ENCODE assay signal across 1 cellular context in the genomic region with DNA sequence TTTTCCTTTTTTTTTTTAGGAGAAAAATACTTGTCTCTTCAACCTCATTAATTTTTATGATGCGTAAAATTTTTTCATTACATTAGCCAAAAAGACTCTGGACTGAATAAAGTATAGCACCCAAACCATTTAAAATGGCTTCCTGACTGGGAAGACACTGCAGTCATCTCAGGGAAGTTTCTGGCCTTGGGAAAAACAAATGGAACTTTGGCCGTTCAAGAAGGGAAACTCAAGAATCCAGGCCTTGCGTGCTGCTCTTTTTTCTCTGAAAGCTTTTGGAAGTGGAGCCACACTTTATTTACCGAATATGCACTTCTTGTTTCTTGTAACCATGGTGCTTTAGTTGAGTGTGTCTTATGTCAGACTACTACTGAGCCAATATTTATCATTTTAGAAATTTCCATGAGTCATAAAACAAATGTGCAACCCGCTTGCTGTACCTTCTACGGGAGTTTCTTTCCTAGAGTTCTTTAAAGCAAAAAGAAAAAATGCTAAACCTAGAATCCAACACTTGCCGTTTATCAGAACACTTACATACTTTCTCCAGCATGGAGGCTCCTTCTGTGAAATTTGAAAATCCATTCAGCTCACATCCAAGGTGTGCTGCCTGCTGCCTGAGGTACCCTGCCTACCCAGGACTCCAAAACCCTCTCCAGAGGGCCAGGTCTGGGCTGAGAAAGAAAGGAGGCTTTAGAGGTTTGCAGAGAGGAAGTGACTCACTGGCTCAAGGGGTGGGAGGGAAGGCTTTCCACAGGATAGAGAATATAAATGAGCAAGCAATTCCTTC.
A peak's percentile ranks its signal among the peaks of the same experiment; 100 is the strongest.
TF ChIP-seq lines count a peak whose summit lies in the region.

No MANE protein-coding gene starts in this region.

TF ChIP-seq in K562, 482 proteins besides CTCF, POLR2A, EP300 and RAD21 (continued from another document and continues in another):
- TF ChIP-seq PHF8 (IDR thresholded peaks at IDR 0.05; ENCODE audit: borderline replicate concordance, low read length) (peak; percentile 31; the same call in 1 of the 2 replicates), SMARCE1 (IDR thresholded peaks at IDR 0.05) (peak; percentile 83), ETV5 (CRISPR knock-in tag; IDR thresholded peaks at IDR 0.05; ENCODE audit: low read depth) (peak; percentile 78), RNF2 (IDR thresholded peaks at IDR 0.05) (no peak), RFX1 (IDR thresholded peaks at IDR 0.05) (peak; percentile 55), ZNF224 (CRISPR knock-in tag; IDR thresholded peaks at IDR 0.05) (no peak), ETV1 (tag; conservative IDR thresholded peaks at IDR 0.05; ENCODE audit: low read depth) (peak; percentile 43; the same call in 1 of the 2 replicates), KDM2B (CRISPR knock-in tag; IDR thresholded peaks at IDR 0.05) (no peak), CREM (IDR thresholded peaks at IDR 0.05; ENCODE audit: low read depth) (no peak), ZNF584 (CRISPR knock-in tag; IDR thresholded peaks at IDR 0.05; ENCODE audit: low read depth) (0 out of 2 replicates have a peak, but pooled peaks have one; percentile 39), TBL1XR1 (IDR thresholded peaks at IDR 0.05; ENCODE audit: low read length in 2 of 2) (no peak), MAFF (IDR thresholded peaks at IDR 0.05; ENCODE audit: low read length) (no peak), MYC (IDR thresholded peaks at IDR 0.05; ENCODE audit: low read depth, low read length) (no peak), MYC (CRISPR knock-in tag; IDR thresholded peaks at IDR 0.05; ENCODE audit: borderline replicate concordance, low read depth) (no peak), TAF15 (IDR thresholded peaks at IDR 0.05; ENCODE audit: low read depth, low read length) (no peak), TBP (optimal IDR thresholded peaks at IDR 0.05; ENCODE audit: low read depth, low read length) (no peak), ZNF696 (CRISPR knock-in tag; conservative IDR thresholded peaks at IDR 0.05) (no peak), GABPA (tag; conservative IDR thresholded peaks at IDR 0.05; ENCODE audit: low read depth) (peak; percentile 21; the same call in 1 of the 2 replicates)
- TF ChIP-seq, protein P1, sequence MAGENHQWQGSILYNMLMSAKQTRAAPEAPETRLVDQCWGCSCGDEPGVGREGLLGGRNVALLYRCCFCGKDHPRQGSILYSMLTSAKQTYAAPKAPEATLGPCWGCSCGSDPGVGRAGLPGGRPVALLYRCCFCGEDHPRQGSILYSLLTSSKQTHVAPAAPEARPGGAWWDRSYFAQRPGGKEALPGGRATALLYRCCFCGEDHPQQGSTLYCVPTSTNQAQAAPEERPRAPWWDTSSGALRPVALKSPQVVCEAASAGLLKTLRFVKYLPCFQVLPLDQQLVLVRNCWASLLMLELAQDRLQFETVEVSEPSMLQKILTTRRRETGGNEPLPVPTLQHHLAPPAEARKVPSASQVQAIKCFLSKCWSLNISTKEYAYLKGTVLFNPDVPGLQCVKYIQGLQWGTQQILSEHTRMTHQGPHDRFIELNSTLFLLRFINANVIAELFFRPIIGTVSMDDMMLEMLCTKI (IDR thresholded peaks at IDR 0.05; ENCODE audit: partially characterized antibody): no peak
- TF ChIP-seq, protein P2, sequence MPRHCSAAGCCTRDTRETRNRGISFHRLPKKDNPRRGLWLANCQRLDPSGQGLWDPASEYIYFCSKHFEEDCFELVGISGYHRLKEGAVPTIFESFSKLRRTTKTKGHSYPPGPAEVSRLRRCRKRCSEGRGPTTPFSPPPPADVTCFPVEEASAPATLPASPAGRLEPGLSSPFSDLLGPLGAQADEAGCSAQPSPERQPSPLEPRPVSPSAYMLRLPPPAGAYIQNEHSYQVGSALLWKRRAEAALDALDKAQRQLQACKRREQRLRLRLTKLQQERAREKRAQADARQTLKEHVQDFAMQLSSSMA (CRISPR knock-in tag; IDR thresholded peaks at IDR 0.05): no peak
- TF ChIP-seq, protein P3, sequence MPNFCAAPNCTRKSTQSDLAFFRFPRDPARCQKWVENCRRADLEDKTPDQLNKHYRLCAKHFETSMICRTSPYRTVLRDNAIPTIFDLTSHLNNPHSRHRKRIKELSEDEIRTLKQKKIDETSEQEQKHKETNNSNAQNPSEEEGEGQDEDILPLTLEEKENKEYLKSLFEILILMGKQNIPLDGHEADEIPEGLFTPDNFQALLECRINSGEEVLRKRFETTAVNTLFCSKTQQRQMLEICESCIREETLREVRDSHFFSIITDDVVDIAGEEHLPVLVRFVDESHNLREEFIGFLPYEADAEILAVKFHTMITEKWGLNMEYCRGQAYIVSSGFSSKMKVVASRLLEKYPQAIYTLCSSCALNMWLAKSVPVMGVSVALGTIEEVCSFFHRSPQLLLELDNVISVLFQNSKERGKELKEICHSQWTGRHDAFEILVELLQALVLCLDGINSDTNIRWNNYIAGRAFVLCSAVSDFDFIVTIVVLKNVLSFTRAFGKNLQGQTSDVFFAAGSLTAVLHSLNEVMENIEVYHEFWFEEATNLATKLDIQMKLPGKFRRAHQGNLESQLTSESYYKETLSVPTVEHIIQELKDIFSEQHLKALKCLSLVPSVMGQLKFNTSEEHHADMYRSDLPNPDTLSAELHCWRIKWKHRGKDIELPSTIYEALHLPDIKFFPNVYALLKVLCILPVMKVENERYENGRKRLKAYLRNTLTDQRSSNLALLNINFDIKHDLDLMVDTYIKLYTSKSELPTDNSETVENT (CRISPR knock-in tag; IDR thresholded peaks at IDR 0.05): no peak
- TF ChIP-seq, protein P4, sequence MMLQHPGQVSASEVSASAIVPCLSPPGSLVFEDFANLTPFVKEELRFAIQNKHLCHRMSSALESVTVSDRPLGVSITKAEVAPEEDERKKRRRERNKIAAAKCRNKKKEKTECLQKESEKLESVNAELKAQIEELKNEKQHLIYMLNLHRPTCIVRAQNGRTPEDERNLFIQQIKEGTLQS (IDR thresholded peaks at IDR 0.05): peak; percentile 64
- TF ChIP-seq, protein P4 (CRISPR knock-in tag; conservative IDR thresholded peaks at IDR 0.05): no peak
- TF ChIP-seq, protein P5, sequence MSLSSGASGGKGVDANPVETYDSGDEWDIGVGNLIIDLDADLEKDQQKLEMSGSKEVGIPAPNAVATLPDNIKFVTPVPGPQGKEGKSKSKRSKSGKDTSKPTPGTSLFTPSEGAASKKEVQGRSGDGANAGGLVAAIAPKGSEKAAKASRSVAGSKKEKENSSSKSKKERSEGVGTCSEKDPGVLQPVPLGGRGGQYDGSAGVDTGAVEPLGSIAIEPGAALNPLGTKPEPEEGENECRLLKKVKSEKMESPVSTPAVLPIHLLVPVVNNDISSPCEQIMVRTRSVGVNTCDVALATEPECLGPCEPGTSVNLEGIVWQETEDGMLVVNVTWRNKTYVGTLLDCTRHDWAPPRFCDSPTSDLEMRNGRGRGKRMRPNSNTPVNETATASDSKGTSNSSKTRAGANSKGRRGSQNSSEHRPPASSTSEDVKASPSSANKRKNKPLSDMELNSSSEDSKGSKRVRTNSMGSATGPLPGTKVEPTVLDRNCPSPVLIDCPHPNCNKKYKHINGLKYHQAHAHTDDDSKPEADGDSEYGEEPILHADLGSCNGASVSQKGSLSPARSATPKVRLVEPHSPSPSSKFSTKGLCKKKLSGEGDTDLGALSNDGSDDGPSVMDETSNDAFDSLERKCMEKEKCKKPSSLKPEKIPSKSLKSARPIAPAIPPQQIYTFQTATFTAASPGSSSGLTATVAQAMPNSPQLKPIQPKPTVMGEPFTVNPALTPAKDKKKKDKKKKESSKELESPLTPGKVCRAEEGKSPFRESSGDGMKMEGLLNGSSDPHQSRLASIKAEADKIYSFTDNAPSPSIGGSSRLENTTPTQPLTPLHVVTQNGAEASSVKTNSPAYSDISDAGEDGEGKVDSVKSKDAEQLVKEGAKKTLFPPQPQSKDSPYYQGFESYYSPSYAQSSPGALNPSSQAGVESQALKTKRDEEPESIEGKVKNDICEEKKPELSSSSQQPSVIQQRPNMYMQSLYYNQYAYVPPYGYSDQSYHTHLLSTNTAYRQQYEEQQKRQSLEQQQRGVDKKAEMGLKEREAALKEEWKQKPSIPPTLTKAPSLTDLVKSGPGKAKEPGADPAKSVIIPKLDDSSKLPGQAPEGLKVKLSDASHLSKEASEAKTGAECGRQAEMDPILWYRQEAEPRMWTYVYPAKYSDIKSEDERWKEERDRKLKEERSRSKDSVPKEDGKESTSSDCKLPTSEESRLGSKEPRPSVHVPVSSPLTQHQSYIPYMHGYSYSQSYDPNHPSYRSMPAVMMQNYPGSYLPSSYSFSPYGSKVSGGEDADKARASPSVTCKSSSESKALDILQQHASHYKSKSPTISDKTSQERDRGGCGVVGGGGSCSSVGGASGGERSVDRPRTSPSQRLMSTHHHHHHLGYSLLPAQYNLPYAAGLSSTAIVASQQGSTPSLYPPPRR (CRISPR knock-in tag; IDR thresholded peaks at IDR 0.05; ENCODE audit: borderline replicate concordance): no peak
- TF ChIP-seq, protein P6, sequence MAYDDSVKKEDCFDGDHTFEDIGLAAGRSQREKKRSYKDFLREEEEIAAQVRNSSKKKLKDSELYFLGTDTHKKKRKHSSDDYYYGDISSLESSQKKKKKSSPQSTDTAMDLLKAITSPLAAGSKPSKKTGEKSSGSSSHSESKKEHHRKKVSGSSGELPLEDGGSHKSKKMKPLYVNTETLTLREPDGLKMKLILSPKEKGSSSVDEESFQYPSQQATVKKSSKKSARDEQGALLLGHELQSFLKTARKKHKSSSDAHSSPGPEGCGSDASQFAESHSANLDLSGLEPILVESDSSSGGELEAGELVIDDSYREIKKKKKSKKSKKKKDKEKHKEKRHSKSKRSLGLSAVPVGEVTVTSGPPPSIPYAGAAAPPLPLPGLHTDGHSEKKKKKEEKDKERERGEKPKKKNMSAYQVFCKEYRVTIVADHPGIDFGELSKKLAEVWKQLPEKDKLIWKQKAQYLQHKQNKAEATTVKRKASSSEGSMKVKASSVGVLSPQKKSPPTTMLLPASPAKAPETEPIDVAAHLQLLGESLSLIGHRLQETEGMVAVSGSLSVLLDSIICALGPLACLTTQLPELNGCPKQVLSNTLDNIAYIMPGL (CRISPR knock-in tag; IDR thresholded peaks at IDR 0.05): no peak
- TF ChIP-seq, protein P7, sequence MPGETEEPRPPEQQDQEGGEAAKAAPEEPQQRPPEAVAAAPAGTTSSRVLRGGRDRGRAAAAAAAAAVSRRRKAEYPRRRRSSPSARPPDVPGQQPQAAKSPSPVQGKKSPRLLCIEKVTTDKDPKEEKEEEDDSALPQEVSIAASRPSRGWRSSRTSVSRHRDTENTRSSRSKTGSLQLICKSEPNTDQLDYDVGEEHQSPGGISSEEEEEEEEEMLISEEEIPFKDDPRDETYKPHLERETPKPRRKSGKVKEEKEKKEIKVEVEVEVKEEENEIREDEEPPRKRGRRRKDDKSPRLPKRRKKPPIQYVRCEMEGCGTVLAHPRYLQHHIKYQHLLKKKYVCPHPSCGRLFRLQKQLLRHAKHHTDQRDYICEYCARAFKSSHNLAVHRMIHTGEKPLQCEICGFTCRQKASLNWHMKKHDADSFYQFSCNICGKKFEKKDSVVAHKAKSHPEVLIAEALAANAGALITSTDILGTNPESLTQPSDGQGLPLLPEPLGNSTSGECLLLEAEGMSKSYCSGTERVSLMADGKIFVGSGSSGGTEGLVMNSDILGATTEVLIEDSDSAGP (CRISPR knock-in tag; IDR thresholded peaks at IDR 0.05): no peak
- TF ChIP-seq, protein P8, sequence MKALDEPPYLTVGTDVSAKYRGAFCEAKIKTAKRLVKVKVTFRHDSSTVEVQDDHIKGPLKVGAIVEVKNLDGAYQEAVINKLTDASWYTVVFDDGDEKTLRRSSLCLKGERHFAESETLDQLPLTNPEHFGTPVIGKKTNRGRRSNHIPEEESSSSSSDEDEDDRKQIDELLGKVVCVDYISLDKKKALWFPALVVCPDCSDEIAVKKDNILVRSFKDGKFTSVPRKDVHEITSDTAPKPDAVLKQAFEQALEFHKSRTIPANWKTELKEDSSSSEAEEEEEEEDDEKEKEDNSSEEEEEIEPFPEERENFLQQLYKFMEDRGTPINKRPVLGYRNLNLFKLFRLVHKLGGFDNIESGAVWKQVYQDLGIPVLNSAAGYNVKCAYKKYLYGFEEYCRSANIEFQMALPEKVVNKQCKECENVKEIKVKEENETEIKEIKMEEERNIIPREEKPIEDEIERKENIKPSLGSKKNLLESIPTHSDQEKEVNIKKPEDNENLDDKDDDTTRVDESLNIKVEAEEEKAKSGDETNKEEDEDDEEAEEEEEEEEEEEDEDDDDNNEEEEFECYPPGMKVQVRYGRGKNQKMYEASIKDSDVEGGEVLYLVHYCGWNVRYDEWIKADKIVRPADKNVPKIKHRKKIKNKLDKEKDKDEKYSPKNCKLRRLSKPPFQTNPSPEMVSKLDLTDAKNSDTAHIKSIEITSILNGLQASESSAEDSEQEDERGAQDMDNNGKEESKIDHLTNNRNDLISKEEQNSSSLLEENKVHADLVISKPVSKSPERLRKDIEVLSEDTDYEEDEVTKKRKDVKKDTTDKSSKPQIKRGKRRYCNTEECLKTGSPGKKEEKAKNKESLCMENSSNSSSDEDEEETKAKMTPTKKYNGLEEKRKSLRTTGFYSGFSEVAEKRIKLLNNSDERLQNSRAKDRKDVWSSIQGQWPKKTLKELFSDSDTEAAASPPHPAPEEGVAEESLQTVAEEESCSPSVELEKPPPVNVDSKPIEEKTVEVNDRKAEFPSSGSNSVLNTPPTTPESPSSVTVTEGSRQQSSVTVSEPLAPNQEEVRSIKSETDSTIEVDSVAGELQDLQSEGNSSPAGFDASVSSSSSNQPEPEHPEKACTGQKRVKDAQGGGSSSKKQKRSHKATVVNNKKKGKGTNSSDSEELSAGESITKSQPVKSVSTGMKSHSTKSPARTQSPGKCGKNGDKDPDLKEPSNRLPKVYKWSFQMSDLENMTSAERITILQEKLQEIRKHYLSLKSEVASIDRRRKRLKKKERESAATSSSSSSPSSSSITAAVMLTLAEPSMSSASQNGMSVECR (CRISPR knock-in tag; IDR thresholded peaks at IDR 0.05): no peak
- TF ChIP-seq, protein P9, sequence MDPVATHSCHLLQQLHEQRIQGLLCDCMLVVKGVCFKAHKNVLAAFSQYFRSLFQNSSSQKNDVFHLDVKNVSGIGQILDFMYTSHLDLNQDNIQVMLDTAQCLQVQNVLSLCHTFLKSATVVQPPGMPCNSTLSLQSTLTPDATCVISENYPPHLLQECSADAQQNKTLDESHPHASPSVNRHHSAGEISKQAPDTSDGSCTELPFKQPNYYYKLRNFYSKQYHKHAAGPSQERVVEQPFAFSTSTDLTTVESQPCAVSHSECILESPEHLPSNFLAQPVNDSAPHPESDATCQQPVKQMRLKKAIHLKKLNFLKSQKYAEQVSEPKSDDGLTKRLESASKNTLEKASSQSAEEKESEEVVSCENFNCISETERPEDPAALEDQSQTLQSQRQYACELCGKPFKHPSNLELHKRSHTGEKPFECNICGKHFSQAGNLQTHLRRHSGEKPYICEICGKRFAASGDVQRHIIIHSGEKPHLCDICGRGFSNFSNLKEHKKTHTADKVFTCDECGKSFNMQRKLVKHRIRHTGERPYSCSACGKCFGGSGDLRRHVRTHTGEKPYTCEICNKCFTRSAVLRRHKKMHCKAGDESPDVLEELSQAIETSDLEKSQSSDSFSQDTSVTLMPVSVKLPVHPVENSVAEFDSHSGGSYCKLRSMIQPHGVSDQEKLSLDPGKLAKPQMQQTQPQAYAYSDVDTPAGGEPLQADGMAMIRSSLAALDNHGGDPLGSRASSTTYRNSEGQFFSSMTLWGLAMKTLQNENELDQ (CRISPR knock-in tag; IDR thresholded peaks at IDR 0.05; ENCODE audit: borderline replicate concordance): no peak
- TF ChIP-seq, protein P10, sequence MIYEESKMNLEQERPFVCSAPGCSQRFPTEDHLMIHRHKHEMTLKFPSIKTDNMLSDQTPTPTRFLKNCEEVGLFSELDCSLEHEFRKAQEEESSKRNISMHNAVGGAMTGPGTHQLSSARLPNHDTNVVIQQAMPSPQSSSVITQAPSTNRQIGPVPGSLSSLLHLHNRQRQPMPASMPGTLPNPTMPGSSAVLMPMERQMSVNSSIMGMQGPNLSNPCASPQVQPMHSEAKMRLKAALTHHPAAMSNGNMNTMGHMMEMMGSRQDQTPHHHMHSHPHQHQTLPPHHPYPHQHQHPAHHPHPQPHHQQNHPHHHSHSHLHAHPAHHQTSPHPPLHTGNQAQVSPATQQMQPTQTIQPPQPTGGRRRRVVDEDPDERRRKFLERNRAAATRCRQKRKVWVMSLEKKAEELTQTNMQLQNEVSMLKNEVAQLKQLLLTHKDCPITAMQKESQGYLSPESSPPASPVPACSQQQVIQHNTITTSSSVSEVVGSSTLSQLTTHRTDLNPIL (CRISPR knock-in tag; IDR thresholded peaks at IDR 0.05): no peak
